9 cellular contexts compared by ENCODE assay signal in genomic region chr1:89198500-89199072, GRCh38. TPM values are rescaled to one million over a fixed set of nuclear protein-coding genes. Genes with fewer than 3 reads are reported as not detected.
DNase-seq lines count a peak whose midpoint lies in the region; ATAC-seq and TF ChIP-seq lines count a peak whose summit lies in the region.
"Had no signal": no experiment of that assay in that cellular context is flagged by ENCODE, and none has a peak within 500 bp of the region (broad histone marks: within the 10 kb centered on the region; RNA-seq: fewer than 3 reads in every experiment).

GBP4 (minus strand) TSS chr1:89198942; CDS start chr1:89198834, 108 bp downstream.

- H2AFZ ChIP-seq in OCI-LY3 (ENCODE audit: low read depth, low read length) = peak within 1 kb of the TSS; percentile 52; the same call in 1 of the 2 replicates

- H3K36me3 ChIP-seq in OCI-LY3 (replicated peaks; ENCODE audit: low read depth, low read length) = peaks cover 2% of the 10 kb centered on the region
- H3K36me3 ChIP-seq in sigmoid colon = no peaks in the 10 kb centered on the region

- H3K4me1 ChIP-seq in OCI-LY3 (ENCODE audit: low read length) (peaks cover 61% of the 10 kb centered on the region), sigmoid colon (peaks cover 0 to 14% (median 3%) of the 10 kb centered on the region in 4 donors)

- TF ChIP-seq EP300 in sigmoid colon (IDR thresholded peaks at IDR 0.05) = no peak

- H3K9ac ChIP-seq in OCI-LY3 (ENCODE audit: low read length) = peak within 1 kb of the TSS; percentile 63

- peak; percentile 38 for ATAC-seq in GM21786 (IDR thresholded peaks at IDR 0.05; ENCODE audit: unreplicated experiment)

- intact Hi-C loops in cardiac septum (cut with DNase I) (loop anchor here (2.0 to 5.0 kb wide), 5 partner anchors 64 to 176 kb away; partner anchors contain the start of genes GBP1 and GBP3), sigmoid colon (cut with DNase I) (no loop called here)

- H3K27me3 ChIP-seq in OCI-LY3 (ENCODE audit: low read depth, low read length) = no peaks in the 10 kb centered on the region
- peaks cover 0 to 13% (median 0%) of the 10 kb centered on the region in 3 donors for H3K27me3 ChIP-seq in sigmoid colon

- WGBS in sigmoid colon, 2 donors = 4 to 8% methylated on average over 20 of the region's 20 CpGs

- DNase-seq in GDM1 (lab: John Stamatoyannopoulos, UW) = peak; percentile 34
- DNase-seq in activated gamma-delta T cell treated with Interleukin-2 at 50 U/mL for 16 hours = peak; percentile 44
- DNase-seq in cardiac septum (ENCODE audit: low spot score) = peak; percentile 81
- peak; percentile 70 for DNase-seq in sigmoid colon
- DNase-seq in NCI-H2081 (lab: John Stamatoyannopoulos, UW) = no peak
- no peak for DNase-seq in 8988T

- peak within 1 kb of the TSS; percentile 77 for H3K4me2 ChIP-seq in OCI-LY3 (ENCODE audit: low read length)

- H4K20me1 ChIP-seq in OCI-LY3 (ENCODE audit: insufficient read depth, low read length) = no peaks in the 10 kb centered on the region

- H3K4me3 ChIP-seq in OCI-LY3 (ENCODE audit: low read length) (peak within 1 kb of the TSS; percentile 49), sigmoid colon (peak within 1 kb of the TSS; percentile 26 to 49 (median 46))

- no peak for TF ChIP-seq CTCF in OCI-LY3 (IDR thresholded peaks at IDR 0.05; ENCODE audit: low read depth, low read length)
- TF ChIP-seq CTCF in sigmoid colon (IDR thresholded peaks at IDR 0.05) = no peak

- H3K9me3 ChIP-seq in OCI-LY3 (ENCODE audit: insufficient read depth, low read length) = no peaks in the 10 kb centered on the region
- H3K9me3 ChIP-seq in sigmoid colon = no peaks in the 10 kb centered on the region

- H3K27ac ChIP-seq in OCI-LY3 (ENCODE audit: low read length) (peak within 1 kb of the TSS; percentile 89), sigmoid colon (peak within 1 kb of the TSS; percentile 57 to 73 (median 64))

- TF ChIP-seq POLR2A in sigmoid colon (IDR thresholded peaks at IDR 0.05) = no peak

- H3K79me2 ChIP-seq in OCI-LY3 (ENCODE audit: low read length) = no peaks in the 10 kb centered on the region

RNA-seq across cellular contexts. Expression of gene GBP4, which starts in this region (rescaled TPM):
- total RNA-seq in cardiac septum (6.4 TPM), sigmoid colon (1 to 10 TPM; 3.0 to 10.0 (median 3.8) TPM)
- polyA plus RNA-seq in sigmoid colon = 10 to 100 TPM in 1 of 3 donors, 1 to 10 TPM in 2; 1.8 to 26.1 (median 3.0) TPM
- total RNA-seq: LHCN-M2 had no signal

Comparison
In these comparisons a context has a peak if more than half of its experiments do, and no peak if none do; other contexts are left out.
1. DNase-seq: peak in GDM1 (single experiment), activated gamma-delta T cell treated with Interleukin-2 at 50 U/mL for 16 hours (single experiment), cardiac septum (single experiment) and sigmoid colon (single experiment); none in NCI-H2081 (0 of 2) and 8988T (single experiment).